Comparison of ENCODE assay signal across 8 cellular contexts in genomic region chr9:37209431-37210386, GRCh38.
DNase-seq lines count a peak whose midpoint lies in the region; ATAC-seq and TF ChIP-seq lines count a peak whose summit lies in the region.

No MANE protein-coding gene starts in this region.

- peak; percentile 39 for ATAC-seq in GM18867 (IDR thresholded peaks at IDR 0.05; ENCODE audit: unreplicated experiment)
- no peak for ATAC-seq in HG03025 (IDR thresholded peaks at IDR 0.05; ENCODE audit: low FRiP score, unreplicated experiment)

- intact Hi-C loops in thyroid gland (cut with DNase I): no loop called here

- CTCF ChIA-PET in GM10248 (lab: Yijun Ruan, JAX): interaction anchor here (1.2 to 2.0 kb wide), 5 partner anchors 11 to 213 kb away, joined by 3 to 5 read pairs (median 3); no protein-coding TSS in a partner anchor

- WGBS in thyroid gland, 2 donors: 37 to 42% methylated on average over 2 of the region's 2 CpGs

- H3K4me3 Mint-ChIP-seq in glutamatergic neuron (ENCODE audit: unreplicated experiment): peak overlapping the region; percentile 33

- peaks cover 9 to 12% of the 10 kb centered on the region in 2 donors for H3K4me1 ChIP-seq in thyroid gland

- no peak for TF ChIP-seq CTCF in glutamatergic neuron (IDR thresholded peaks at IDR 0.05; ENCODE audit: partially characterized antibody, unreplicated experiment)
- no peak for TF ChIP-seq CTCF in GM10248 (IDR thresholded peaks at IDR 0.05; ENCODE audit: control extremely low read depth, extremely low read depth, low read depth, missing control alignments)
- TF ChIP-seq CTCF in thyroid gland (IDR thresholded peaks at IDR 0.05): peak in 1 of 6 experiments; percentile 16

- no peak overlapping the region for H3K9ac ChIP-seq in SK-N-MC (ENCODE audit: insufficient read length)

- peaks cover 4% of the 10 kb centered on the region for H3K9me3 Mint-ChIP-seq in glutamatergic neuron (ENCODE audit: unreplicated experiment)

- H3K27ac ChIP-seq in SK-N-MC (peak overlapping the region; percentile 5; the same call in 1 of the 2 replicates), thyroid gland (no peak overlapping the region)

- peaks cover 1% of the 10 kb centered on the region for H3K36me3 Mint-ChIP-seq in glutamatergic neuron (ENCODE audit: unreplicated experiment)

- no peaks in the 10 kb centered on the region for H3K27me3 Mint-ChIP-seq in glutamatergic neuron (ENCODE audit: unreplicated experiment)

- DNase-seq in Ammon's horn (ENCODE audit: low spot score): peak; percentile 12
- DNase-seq in SK-N-MC (ENCODE audit: low read depth, low spot score): no peak
- DNase-seq in glutamatergic neuron: no peak
- DNase-seq in GM10248 (ENCODE audit: extremely low spot score): no peak
- no peak for DNase-seq in activated CD4-positive, alpha-beta T cell treated with anti-CD3 and anti-CD28 coated beads, Interleukin-2, amount 50 U/mL, for 4 hours
- no peak for DNase-seq in thyroid gland

- H3K9me3 ChIP-seq in SK-N-MC (ENCODE audit: low read depth, low read length): no peaks in the 10 kb centered on the region; the same call in 1 of the 2 replicates
- H3K9me3 ChIP-seq in thyroid gland: no peaks in the 10 kb centered on the region

- H3K4me1 Mint-ChIP-seq in glutamatergic neuron (ENCODE audit: low read depth, unreplicated experiment): peaks cover 20% of the 10 kb centered on the region

- no peak for TF ChIP-seq POLR2A in thyroid gland (IDR thresholded peaks at IDR 0.05)

- H3K4me3 ChIP-seq in SK-N-MC: no peak overlapping the region
- H3K4me3 ChIP-seq in thyroid gland (replicated peaks in 1 of 3): no peak overlapping the region

- no peaks in the 10 kb centered on the region for H3K27me3 ChIP-seq in thyroid gland

- POLR2A ChIA-PET in GM10248 (lab: Yijun Ruan, JAX): no interaction called here

- H3K36me3 ChIP-seq in SK-N-MC (ENCODE audit: insufficient read depth, low read length) (peaks cover 10% of the 10 kb centered on the region; the same call in 1 of the 2 replicates), thyroid gland (no peaks in the 10 kb centered on the region)

- peak overlapping the region; percentile 88 for H3K27ac Mint-ChIP-seq in glutamatergic neuron (ENCODE audit: unreplicated experiment)
